ENCODE assay signal across 22 cellular contexts in the genomic region with DNA sequence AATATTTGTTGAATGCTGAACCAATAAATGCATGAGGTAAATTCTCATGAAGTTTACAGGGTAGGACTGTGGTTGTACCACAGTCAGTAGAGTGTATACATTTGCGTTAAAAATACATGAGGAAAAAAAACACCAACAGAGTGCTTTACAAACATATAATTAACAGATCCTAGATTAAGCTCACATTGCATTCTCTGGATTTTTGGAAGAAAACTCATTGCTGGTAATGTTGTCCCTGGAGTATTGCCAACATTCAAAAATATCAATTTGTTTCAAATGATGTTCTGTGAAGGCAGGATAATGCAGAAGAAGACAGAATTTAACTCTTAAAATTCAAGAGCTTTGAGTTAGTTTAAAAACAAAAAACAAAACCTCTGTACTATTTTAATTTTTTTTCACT.
A peak's percentile ranks its signal among the peaks of the same experiment; 100 is the strongest.
DNase-seq lines count a peak whose midpoint lies in the region; ATAC-seq and TF ChIP-seq lines count a peak whose summit lies in the region.
"Had no signal": no experiment of that assay in that cellular context is flagged by ENCODE, and none has a peak within 500 bp of the region (broad histone marks: within the 10 kb centered on the region; RNA-seq: fewer than 3 reads in every experiment).

No MANE protein-coding gene starts in this region.

- H3K36me3 Mint-ChIP-seq in Caco-2 (ENCODE audit: insufficient read depth, unreplicated experiment): no peaks in the 10 kb centered on the region
- H3K36me3 Mint-ChIP-seq: IgD-negative memory B cell had no signal

- no peaks in the 10 kb centered on the region for H4K20me1 ChIP-seq in SK-N-SH (ENCODE audit: insufficient read depth)

- no peaks in the 10 kb centered on the region for H3K27me3 Mint-ChIP-seq in Caco-2 (ENCODE audit: insufficient read depth, unreplicated experiment)
- H3K27me3 Mint-ChIP-seq: IgD-negative memory B cell had no signal

- H3K9me3 Mint-ChIP-seq in Caco-2 (ENCODE audit: unreplicated experiment): peaks cover 21% of the 10 kb centered on the region

- no peaks in the 10 kb centered on the region for H3K9me2 ChIP-seq in SK-N-SH

- no peak overlapping the region for H3K4me2 ChIP-seq in SK-N-SH

- DNase-seq in EL: peak; percentile 21
- DNase-seq in SK-N-SH: no peak
- peak; percentile 53 for DNase-seq in cerebellar cortex (ENCODE audit: low spot score)
- DNase-seq in renal cortical epithelial cell (ENCODE audit: low read depth): peak; percentile 1
- no peak for DNase-seq in activated CD8-positive, alpha-beta memory T cell treated with anti-CD3 and anti-CD28 coated beads, Interleukin-2, amount 50 U/mL, for 48 hours
- DNase-seq in Caco-2: no peak
- no peak for DNase-seq in spleen
- DNase-seq: DMS79, GOT3, Kasumi-1, NCI-H1092 treated with DMSO at 0.1 percent for 48 hours, NCI-H2081, NCI-H2171 treated with DMSO at 0.1 percent for 48 hours, NCI-H446, NCI-H69, Peyer's patch, SW 1271 had no signal

- H3K79me2 ChIP-seq in SK-N-SH (ENCODE audit: insufficient read depth): no peaks in the 10 kb centered on the region

- no peak for TF ChIP-seq CTCF in SK-N-SH (IDR thresholded peaks at IDR 0.05)
- no peak for TF ChIP-seq CTCF in Caco-2 (IDR thresholded peaks at IDR 0.05; ENCODE audit: insufficient read depth in 1 of 2, low read depth in 1 of 2, low read length in 1 of 2, severe bottlenecking in 1 of 2, unreplicated experiment in 1 of 2)
- TF ChIP-seq CTCF in spleen (IDR thresholded peaks at IDR 0.05 in 8 of 11, conservative IDR thresholded peaks at IDR 0.05 in 3 of 11): no peak

- CTCF ChIA-PET in SK-N-SH (lab: Yijun Ruan, JAX): interaction anchor here (0.9 to 1.6 kb wide), 4 partner anchors 11 to 369 kb away, joined by 3 to 4 read pairs (median 3); no protein-coding TSS in a partner anchor
- CTCF ChIA-PET in Caco-2 (lab: Charles Lee): no interaction called here

- no peak overlapping the region for H3K9ac ChIP-seq in SK-N-SH

- H3K27me3 ChIP-seq in SK-N-SH (ENCODE audit: insufficient read depth) (no peaks in the 10 kb centered on the region), Caco-2 (replicated peaks; ENCODE audit: control insufficient read depth, insufficient read depth, low read length) (no peaks in the 10 kb centered on the region), spleen (replicated peaks in 1 of 7) (no peaks in the 10 kb centered on the region)
- H3K27me3 ChIP-seq: Peyer's patch, SJSA1 had no signal

- H3K36me3 ChIP-seq in SK-N-SH (replicated peaks in 1 of 2; ENCODE audit: control insufficient read depth in 1 of 2, insufficient read depth in 2 of 2, low read length in 1 of 2): no peaks in the 10 kb centered on the region
- no peaks in the 10 kb centered on the region for H3K36me3 ChIP-seq in Caco-2 (ENCODE audit: control insufficient read depth, insufficient read depth, low read length)
- no peaks in the 10 kb centered on the region for H3K36me3 ChIP-seq in spleen
- H3K36me3 ChIP-seq: Peyer's patch, SJSA1 had no signal

- no peak for TF ChIP-seq RAD21 in SK-N-SH (IDR thresholded peaks at IDR 0.05; ENCODE audit: low read length)

- H3K9me3 ChIP-seq in SK-N-SH (no peaks in the 10 kb centered on the region), Caco-2 (no peaks in the 10 kb centered on the region), spleen (no peaks in the 10 kb centered on the region)
- H3K9me3 ChIP-seq: Peyer's patch, SJSA1 had no signal

- H3F3A ChIP-seq in SK-N-SH (replicated peaks; ENCODE audit: insufficient read depth): no peaks in the 10 kb centered on the region

- no TSS peak for BruUV-seq in Caco-2 (replicated peaks; lab: Mats Ljungman, UMichigan)

- no peak for ATAC-seq in HG02885 (IDR thresholded peaks at IDR 0.05; ENCODE audit: poor library complexity, unreplicated experiment)
- ATAC-seq: HCT116 had no signal

- peaks cover 10% of the 10 kb centered on the region for H3K4me1 Mint-ChIP-seq in Caco-2 (ENCODE audit: low read depth, unreplicated experiment)
- H3K4me1 Mint-ChIP-seq: IgD-negative memory B cell had no signal

- no peak overlapping the region for H2AFZ ChIP-seq in SK-N-SH (ENCODE audit: low read depth)

- WGBS in SK-N-SH (ENCODE audit: low lambda C conversion rate): 52% methylated on average over 1 of the region's 1 CpG
- 87 to 98% (median 90%) methylated on average over 1 of the region's 1 CpG for WGBS in spleen, 5 donors

- TF ChIP-seq EP300 in SK-N-SH (IDR thresholded peaks at IDR 0.05; ENCODE audit: borderline replicate concordance in 1 of 2, low read depth in 1 of 2, low read length in 1 of 2): no peak

- peaks cover 0 to 23% of the 10 kb centered on the region in 2 experiments; a peak in 2 of 4 replicates for H3K4me1 ChIP-seq in SK-N-SH (ENCODE audit: control insufficient read depth in 1 of 2, insufficient read depth in 2 of 2, low read depth in 1 of 2, low read length in 1 of 2)
- peaks cover 17% of the 10 kb centered on the region for H3K4me1 ChIP-seq in Caco-2
- no peaks in the 10 kb centered on the region for H3K4me1 ChIP-seq in spleen
- H3K4me1 ChIP-seq: Peyer's patch, SJSA1 had no signal

- H3K4me3 ChIP-seq in SK-N-SH (ENCODE audit: low read depth in 2 of 2, low read length in 1 of 2) (no peak overlapping the region), Caco-2 (ENCODE audit: low read depth, low read length) (no peak overlapping the region), spleen (no peak overlapping the region)
- H3K4me3 ChIP-seq: Peyer's patch, SJSA1 had no signal

- no peak overlapping the region for H3K27ac Mint-ChIP-seq in Caco-2 (ENCODE audit: unreplicated experiment)
- H3K27ac Mint-ChIP-seq: IgD-negative memory B cell had no signal

- no peak overlapping the region for H3K4me3 Mint-ChIP-seq in Caco-2 (ENCODE audit: unreplicated experiment)
- H3K4me3 Mint-ChIP-seq: IgD-negative memory B cell had no signal

- no peak for TF ChIP-seq POLR2A in spleen (IDR thresholded peaks at IDR 0.05)

- intact Hi-C loops in Caco-2 (cut with micrococcal nuclease; ENCODE audit: unreplicated experiment): no loop called here
- intact Hi-C loops in spleen (cut with DNase I; ENCODE audit: low total_unique reads): no loop called here

- H3K27ac ChIP-seq in SK-N-SH (ENCODE audit: low read depth in 2 of 2, low read length in 1 of 2): peak overlapping the region in 1 of 2 experiments; percentile 85; a peak in 2 of 4 replicates
- no peak overlapping the region for H3K27ac ChIP-seq in spleen
- H3K27ac ChIP-seq: C4-2B, Peyer's patch, SJSA1 had no signal

- POLR2A ChIA-PET in SK-N-SH (lab: Yijun Ruan, JAX): interaction anchor here (0.7 kb wide), 1 partner anchor 154 kb away, joined by 3 read pairs; no protein-coding TSS in a partner anchor
- POLR2A ChIA-PET in Caco-2 (lab: Charles Lee): no interaction called here

TF ChIP-seq in SK-N-SH, 30 proteins besides CTCF, POLR2A, EP300 and RAD21:
- TF ChIP-seq TEAD4 (IDR thresholded peaks at IDR 0.05; ENCODE audit: borderline replicate concordance, insufficient read depth) (0 out of 2 replicates have a peak, but pooled peaks have one; percentile 18), RXRA (IDR thresholded peaks at IDR 0.05; ENCODE audit: borderline replicate concordance, low read depth) (no peak), POLR2AphosphoS5 (IDR thresholded peaks at IDR 0.05; ENCODE audit: low read depth, low read length) (no peak), YY1 (IDR thresholded peaks at IDR 0.05; ENCODE audit: low read depth) (no peak), JUND (IDR thresholded peaks at IDR 0.05) (0 out of 2 replicates have a peak, but pooled peaks have one; percentile 14), TAF1 (IDR thresholded peaks at IDR 0.05; ENCODE audit: borderline replicate concordance, low read depth, low read length) (no peak), NFIC (IDR thresholded peaks at IDR 0.05; ENCODE audit: borderline replicate concordance) (peak; percentile 10; the same call in 1 of the 2 replicates)
- TF ChIP-seq, protein P1, sequence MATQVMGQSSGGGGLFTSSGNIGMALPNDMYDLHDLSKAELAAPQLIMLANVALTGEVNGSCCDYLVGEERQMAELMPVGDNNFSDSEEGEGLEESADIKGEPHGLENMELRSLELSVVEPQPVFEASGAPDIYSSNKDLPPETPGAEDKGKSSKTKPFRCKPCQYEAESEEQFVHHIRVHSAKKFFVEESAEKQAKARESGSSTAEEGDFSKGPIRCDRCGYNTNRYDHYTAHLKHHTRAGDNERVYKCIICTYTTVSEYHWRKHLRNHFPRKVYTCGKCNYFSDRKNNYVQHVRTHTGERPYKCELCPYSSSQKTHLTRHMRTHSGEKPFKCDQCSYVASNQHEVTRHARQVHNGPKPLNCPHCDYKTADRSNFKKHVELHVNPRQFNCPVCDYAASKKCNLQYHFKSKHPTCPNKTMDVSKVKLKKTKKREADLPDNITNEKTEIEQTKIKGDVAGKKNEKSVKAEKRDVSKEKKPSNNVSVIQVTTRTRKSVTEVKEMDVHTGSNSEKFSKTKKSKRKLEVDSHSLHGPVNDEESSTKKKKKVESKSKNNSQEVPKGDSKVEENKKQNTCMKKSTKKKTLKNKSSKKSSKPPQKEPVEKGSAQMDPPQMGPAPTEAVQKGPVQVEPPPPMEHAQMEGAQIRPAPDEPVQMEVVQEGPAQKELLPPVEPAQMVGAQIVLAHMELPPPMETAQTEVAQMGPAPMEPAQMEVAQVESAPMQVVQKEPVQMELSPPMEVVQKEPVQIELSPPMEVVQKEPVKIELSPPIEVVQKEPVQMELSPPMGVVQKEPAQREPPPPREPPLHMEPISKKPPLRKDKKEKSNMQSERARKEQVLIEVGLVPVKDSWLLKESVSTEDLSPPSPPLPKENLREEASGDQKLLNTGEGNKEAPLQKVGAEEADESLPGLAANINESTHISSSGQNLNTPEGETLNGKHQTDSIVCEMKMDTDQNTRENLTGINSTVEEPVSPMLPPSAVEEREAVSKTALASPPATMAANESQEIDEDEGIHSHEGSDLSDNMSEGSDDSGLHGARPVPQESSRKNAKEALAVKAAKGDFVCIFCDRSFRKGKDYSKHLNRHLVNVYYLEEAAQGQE (IDR thresholded peaks at IDR 0.05; ENCODE audit: low read depth, low read length): no peak

Comparison
In these comparisons a context has a peak if more than half of its experiments do, and no peak if none do; other contexts are left out.
1. DNase-seq: peak in EL (single experiment), cerebellar cortex (single experiment) and renal cortical epithelial cell (single experiment); none in SK-N-SH (single experiment), activated CD8-positive, alpha-beta memory T cell treated with anti-CD3 and anti-CD28 coated beads, Interleukin-2, amount 50 U/mL, for 48 hours (single experiment), Caco-2 (0 of 2) and spleen (single experiment).